In genomic region chr20:24859539-24859938, GRCh38 we compare ENCODE assay signal across 4 cellular contexts.
"Had no signal": no experiment of that assay in that cellular context is flagged by ENCODE, and none has a peak within 500 bp of the region (broad histone marks: within the 10 kb centered on the region; RNA-seq: fewer than 3 reads in every experiment).

No MANE protein-coding gene starts in this region.

- H3K4me2 ChIP-seq: GM23338 had no signal

- H3K4me1 Mint-ChIP-seq: GM23338, H9 had no signal

- H3K4me3 Mint-ChIP-seq: GM23338, H9 had no signal

- H3K27ac Mint-ChIP-seq: GM23338, H9 had no signal

- H3K4me3 ChIP-seq: GM23338 had no signal

- DNase-seq: H9, HCEC 1CT, KBM-7 had no signal

- H2AFZ ChIP-seq: GM23338 had no signal
